In genomic region chr12:91835693-91836092, GRCh38 we compare ENCODE assay signal across 8 cellular contexts.
"Had no signal": no experiment of that assay in that cellular context is flagged by ENCODE, and none has a peak within 500 bp of the region (broad histone marks: within the 10 kb centered on the region; RNA-seq: fewer than 3 reads in every experiment).

No MANE protein-coding gene starts in this region.

- FAIRE-seq: HTR-8/SVneo had no signal

- H3K9me3 ChIP-seq: HAP-1 had no signal

- H3K9ac ChIP-seq: GM23248 had no signal

- H3K36me3 ChIP-seq: HAP-1 had no signal

- H2AFZ ChIP-seq: GM23248 had no signal

- DNase-seq: GM23248, GOT3, H7, HFFc6, KBM-7 had no signal

- H3K4me3 ChIP-seq: GM23248, HAP-1 had no signal

- ATAC-seq: HCT116 had no signal

- H3K4me1 ChIP-seq: HAP-1 had no signal

- H3K27ac ChIP-seq: GM23248 had no signal
